Comparison of ENCODE assay signal across 31 cellular contexts in genomic region chrX:103699243-103699642, GRCh38. TPM values are rescaled to one million over a fixed set of nuclear protein-coding genes. Genes with fewer than 3 reads are reported as not detected.
"Had no signal": no experiment of that assay in that cellular context is flagged by ENCODE, and none has a peak within 500 bp of the region (broad histone marks: within the 10 kb centered on the region; RNA-seq: fewer than 3 reads in every experiment).

No MANE protein-coding gene starts in this region.

- H3K9me3 ChIP-seq: ascending aorta, body of pancreas, Peyer's patch had no signal

- DNase-seq: activated CD4-positive, alpha-beta T cell treated with anti-CD3 and anti-CD28 coated beads for 36 hours; activated CD4-positive, alpha-beta T cell treated with anti-CD3 and anti-CD28 coated beads, Interleukin-2, amount 50 U/mL, for 1 hour; activated CD8-positive, alpha-beta memory T cell treated with anti-CD3 and anti-CD28 coated beads, Interleukin-2, amount 50 U/mL, for 4 hours; activated CD8-positive, alpha-beta T cell treated with anti-CD3 and anti-CD28 coated beads for 36 hours; activated gamma-delta T cell treated with Interleukin-2 at 50 U/mL for 16 hours; activated naive CD4-positive, alpha-beta T cell treated with anti-CD3 and anti-CD28 coated beads, Interleukin-2, amount 10 ng/mL, durations not matched to agents 7 days and 5 days; activated naive CD8-positive, alpha-beta T cell treated with anti-CD3 and anti-CD28 coated beads, Interleukin-2, amount 10 ng/mL, durations not matched to agents 7 days and 5 days; activated T-cell treated with anti-CD3 and anti-CD28 coated beads, Interleukin-2, amount 50 U/mL, for 72 hours; body of pancreas; IMR-90; Kasumi-1; KBM-7; NCI-H1092; NCI-H1417; NCI-H1930; NCI-H2171; NCI-H2227 treated with DMSO at 0.1 percent for 48 hours; NCI-H446 treated with DMSO at 0.1 percent for 48 hours; NCI-H524 treated with DMSO at 0.1 percent for 48 hours; NCI-H774; Peyer's patch; SHP77; T-cell; T-helper 2 cell; T1000; WERI-Rb-1 had no signal

- H3K36me3 ChIP-seq: ascending aorta, cardiac muscle cell, Peyer's patch, WERI-Rb-1 had no signal

- H3K27ac ChIP-seq: ascending aorta, body of pancreas, cardiac muscle cell, Peyer's patch, SK-N-MC, WERI-Rb-1 had no signal

- H3K27me3 ChIP-seq: ascending aorta, body of pancreas, cardiac muscle cell, Peyer's patch had no signal

- H3K4me1 ChIP-seq: ascending aorta, Peyer's patch had no signal

- H3K4me3 ChIP-seq: ascending aorta, body of pancreas, cardiac muscle cell, Peyer's patch, SK-N-MC had no signal

RNA-seq across cellular contexts. Expression of gene TMEM31, which starts 11.5 kb away (rescaled TPM):
- total RNA-seq: activated naive CD8-positive, alpha-beta T cell treated with anti-CD3 and anti-CD28 coated beads, Interleukin-2, amount 10 ng/mL, durations not matched to agents 7 days and 5 days; activated T-helper 2 cell treated with anti-CD3 and anti-CD28 coated beads, Interferon-gamma antibody, Interleukin-2, Interleukin-4, amounts not matched to agents 10 μg/mL and 5 μg/mL and 100 μg/mL, durations not matched to agents 14 hours and 24 hours and 36 hours; ascending aorta; body of pancreas; cardiac muscle cell; IMR-90; M059J; Peyer's patch; T-cell had no signal
